Comparison of ENCODE assay signal across 9 cellular contexts in genomic region chr19:756232-756631, GRCh38. TPM values are rescaled to one million over a fixed set of nuclear protein-coding genes. Genes with fewer than 3 reads are reported as not detected.
A peak's percentile ranks its signal among the peaks of the same experiment; 100 is the strongest.
DNase-seq lines count a peak whose midpoint lies in the region; ATAC-seq lines count a peak whose summit lies in the region.
"Had no signal": no experiment of that assay in that cellular context is flagged by ENCODE, and none has a peak within 500 bp of the region (broad histone marks: within the 10 kb centered on the region; RNA-seq: fewer than 3 reads in every experiment).

No MANE protein-coding gene starts in this region.

- DNase-seq in stimulated activated CD4-positive, alpha-beta T cell treated with anti-CD3 and anti-CD28 coated beads, Interleukin-12 subunit alpha, Interleukin-12 subunit beta, amount 100 ng/mL, for 48 hours (ENCODE audit: low read depth in 2 of 3, low spot score in 1 of 3) = peak in 2 of 3 donors; percentile 24 to 49
- DNase-seq in stimulated activated CD4-positive, alpha-beta T cell treated with anti-CD3 and anti-CD28 coated beads, Interleukin-4, amount 100 ng/mL, for 1 hour = no peak
- peak; percentile 74 for DNase-seq in SK-N-DZ (ENCODE audit: low spot score)
- no peak for DNase-seq in foreskin melanocyte
- no peak for DNase-seq in T-helper 9 cell

- ATAC-seq in esophagus mucosa = peak; percentile 21
- no peak for ATAC-seq in GM19395 (IDR thresholded peaks at IDR 0.05; ENCODE audit: unreplicated experiment)
- no peak for ATAC-seq in GM19467 (IDR thresholded peaks at IDR 0.05; ENCODE audit: unreplicated experiment)

RNA-seq across cellular contexts. Expression of gene MISP, which starts 5.3 kb away (rescaled TPM):
- 0.59 and 1.8 TPM in 2 replicates for polyA plus RNA-seq in SK-N-DZ (2014; cell fraction: cytosol; rRNA removed)
- 0.09 TPM in 1 of 2 replicates, not detected in the other for polyA plus RNA-seq in SK-N-DZ (2014; cell fraction: nucleus; rRNA removed)
- 0.40 TPM for total RNA-seq in esophagus mucosa
- total RNA-seq: neural crest cell had no signal

RNA-seq across cellular contexts. Expression of gene PTBP1, which starts 41.0 kb away (rescaled TPM):
- polyA plus RNA-seq in SK-N-DZ (2014; cell fraction: cytosol; rRNA removed) = 295 and 360 TPM in 2 replicates
- polyA plus RNA-seq in SK-N-DZ (2014; cell fraction: nucleus; rRNA removed) = 334 and 420 TPM in 2 replicates
- total RNA-seq in esophagus mucosa = 279 TPM

RNA-seq across cellular contexts. Expression of gene PALM, which starts 47.5 kb away (rescaled TPM):
- 55.2 and 83.8 TPM in 2 replicates for polyA plus RNA-seq in SK-N-DZ (2014; cell fraction: cytosol; rRNA removed)
- 56.4 and 66.9 TPM in 2 replicates for polyA plus RNA-seq in SK-N-DZ (2014; cell fraction: nucleus; rRNA removed)
- 2.0 TPM for total RNA-seq in esophagus mucosa

Comparison
In these comparisons a context has a peak if more than half of its experiments do, and no peak if none do; other contexts are left out.
1. DNase-seq: peak in stimulated activated CD4-positive, alpha-beta T cell treated with anti-CD3 and anti-CD28 coated beads, Interleukin-12 subunit alpha, Interleukin-12 subunit beta, amount 100 ng/mL, for 48 hours (2 of 3) and SK-N-DZ (single experiment); none in stimulated activated CD4-positive, alpha-beta T cell treated with anti-CD3 and anti-CD28 coated beads, Interleukin-4, amount 100 ng/mL, for 1 hour (single experiment), foreskin melanocyte (single experiment) and T-helper 9 cell (single experiment).